ENCODE assay signal across 8 cellular contexts in the genomic region with DNA sequence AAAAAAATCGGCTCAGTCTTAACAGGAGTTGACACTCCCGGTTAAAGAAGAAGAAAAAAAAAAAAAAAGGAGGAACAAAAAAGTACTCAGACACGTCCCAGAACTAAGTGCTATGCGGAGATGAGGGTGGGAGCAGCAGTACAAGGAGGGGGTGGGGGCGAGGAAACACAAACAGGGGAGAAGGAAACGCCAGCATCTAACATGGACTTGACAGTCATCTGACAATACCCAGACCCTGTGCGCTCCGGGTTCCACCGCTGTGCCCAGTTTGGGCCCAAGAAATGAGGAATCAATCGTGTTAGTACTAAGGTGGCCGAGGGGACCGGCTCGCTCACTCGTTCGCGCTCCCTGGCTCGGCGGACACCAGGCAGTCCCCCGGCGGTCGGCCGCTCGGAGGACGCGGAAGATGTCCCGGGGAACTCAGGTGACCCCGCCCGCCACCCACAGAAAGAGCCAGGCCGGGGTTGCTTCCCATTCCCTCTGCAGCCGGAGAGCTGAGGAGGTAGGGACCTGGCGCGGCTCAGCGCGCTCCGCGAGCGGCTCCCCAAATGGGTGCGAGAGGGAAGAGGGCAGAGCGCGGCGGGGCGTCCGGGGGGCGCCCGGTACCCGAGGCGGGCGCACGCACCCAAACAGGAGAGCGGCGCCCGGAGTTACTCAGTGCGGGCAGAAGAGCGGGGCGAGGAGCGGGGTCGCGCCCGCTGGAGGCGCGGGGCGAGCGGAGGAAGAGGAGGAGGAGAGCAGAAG. TPM values are rescaled to one million over a fixed set of nuclear protein-coding genes. Genes with fewer than 3 reads are reported as not detected.
DNase-seq lines count a peak whose midpoint lies in the region; ATAC-seq, FAIRE-seq and TF ChIP-seq lines count a peak whose summit lies in the region.

No MANE protein-coding gene starts in this region.

- no peaks in the 10 kb centered on the region for H3K36me3 Mint-ChIP-seq in activated T-cell treated with anti-CD3 and anti-CD28 coated beads, Interleukin-2, amount 50 U/mL, for 4 hours (ENCODE audit: insufficient read depth)
- H3K36me3 Mint-ChIP-seq in astrocyte (ENCODE audit: low read depth, unreplicated experiment), result no peaks in the 10 kb centered on the region

- H2AFZ ChIP-seq in astrocyte (ENCODE audit: low read depth, low read length) (peak overlapping the region; percentile 52), keratinocyte (ENCODE audit: control insufficient read depth, low read length) (peak overlapping the region; percentile 43)

- H3K9me3 Mint-ChIP-seq in activated T-cell treated with anti-CD3 and anti-CD28 coated beads, Interleukin-2, amount 50 U/mL, for 4 hours, result no peaks in the 10 kb centered on the region
- no peaks in the 10 kb centered on the region for H3K9me3 Mint-ChIP-seq in astrocyte (ENCODE audit: unreplicated experiment)

- H3K9ac ChIP-seq in astrocyte (ENCODE audit: low read length), result peak overlapping the region; percentile 90
- peak overlapping the region; percentile 37 for H3K9ac ChIP-seq in keratinocyte (ENCODE audit: control insufficient read depth, extremely low read depth, insufficient read depth, low read length)

- dilution Hi-C loops in keratinocyte (cut with MboI; ENCODE audit: extremely low pct_ligation_motif_present, low sequenced_read_pairs), result no loop called here

- peak overlapping the region; percentile 76 for H3K4me3 Mint-ChIP-seq in activated T-cell treated with anti-CD3 and anti-CD28 coated beads, Interleukin-2, amount 50 U/mL, for 4 hours
- peak overlapping the region; percentile 87 for H3K4me3 Mint-ChIP-seq in astrocyte (ENCODE audit: unreplicated experiment)

- H3K4me1 Mint-ChIP-seq in activated T-cell treated with anti-CD3 and anti-CD28 coated beads, Interleukin-2, amount 50 U/mL, for 4 hours (ENCODE audit: low read depth), result peaks cover 32% of the 10 kb centered on the region
- peaks cover 10% of the 10 kb centered on the region for H3K4me1 Mint-ChIP-seq in astrocyte (ENCODE audit: low read depth, unreplicated experiment)

- H3K27ac ChIP-seq in astrocyte (ENCODE audit: low read depth, low read length) (peak overlapping the region; percentile 50), keratinocyte (ENCODE audit: control insufficient read depth, insufficient read depth, low read length) (no peak overlapping the region), temporal lobe (ENCODE audit: low read depth, low read length) (peak overlapping the region; percentile 36)

- ATAC-seq in activated T-cell treated with anti-CD3 and anti-CD28 coated beads, Interleukin-2, amount 50 U/mL, for 4 hours, result peak; percentile 27 to 30
- no peak for ATAC-seq in HG03139 (IDR thresholded peaks at IDR 0.05; ENCODE audit: unreplicated experiment)

- H3K4me3 ChIP-seq in astrocyte (ENCODE audit: insufficient read depth, low read depth, low read length), result peak overlapping the region; percentile 76
- peak overlapping the region; percentile 67 to 81 (median 71) for H3K4me3 ChIP-seq in keratinocyte (ENCODE audit: control insufficient read depth in 2 of 3, extremely low read depth in 1 of 3, insufficient read depth in 2 of 3, low read depth in 1 of 3, low read length in 3 of 3)

- H3K4me1 ChIP-seq in astrocyte (ENCODE audit: insufficient read depth, low read length), result peaks cover 21% of the 10 kb centered on the region
- peaks cover 23% of the 10 kb centered on the region for H3K4me1 ChIP-seq in keratinocyte (ENCODE audit: control insufficient read depth, extremely low read depth, insufficient read depth, low read length)

- peaks cover 53% of the 10 kb centered on the region for H3K27me3 Mint-ChIP-seq in activated T-cell treated with anti-CD3 and anti-CD28 coated beads, Interleukin-2, amount 50 U/mL, for 4 hours (ENCODE audit: low read depth)
- peaks cover 15% of the 10 kb centered on the region for H3K27me3 Mint-ChIP-seq in astrocyte (ENCODE audit: low read depth, unreplicated experiment)

- H4K20me1 ChIP-seq in astrocyte (ENCODE audit: insufficient read depth, low read length), result peaks cover 65% of the 10 kb centered on the region
- no peaks in the 10 kb centered on the region for H4K20me1 ChIP-seq in keratinocyte (ENCODE audit: control insufficient read depth, extremely low read depth, insufficient read depth, low read length)

- H3K36me3 ChIP-seq in astrocyte (ENCODE audit: insufficient read depth, low read length) (peaks cover 2% of the 10 kb centered on the region), keratinocyte (ENCODE audit: control insufficient read depth in 2 of 2, extremely low read depth in 1 of 2, insufficient read depth in 2 of 2, low read length in 2 of 2) (peaks cover 0 to 4% of the 10 kb centered on the region in 2 experiments)

- DNase-seq in activated T-cell treated with anti-CD3 and anti-CD28 coated beads, Interleukin-2, amount 50 U/mL, for 4 hours, result no peak
- DNase-seq in activated T-cell treated with anti-CD3 and anti-CD28 coated beads, Interleukin-2, amount 50 U/mL, for 1 hour, result no peak
- peak; percentile 37 for DNase-seq in astrocyte (ENCODE audit: low read depth)
- no peak for DNase-seq in keratinocyte (ENCODE audit: low read depth, low spot score)
- DNase-seq in stimulated activated CD4-positive, alpha-beta T cell treated with anti-CD3 and anti-CD28 coated beads, Interleukin-2, amount 100 ng/mL, for 24 hours, result no peak
- no peak for DNase-seq in putamen (ENCODE audit: low spot score)

- H3K27ac Mint-ChIP-seq in astrocyte (ENCODE audit: unreplicated experiment), result peak overlapping the region; percentile 77

- no peaks in the 10 kb centered on the region for H3K9me1 ChIP-seq in keratinocyte (ENCODE audit: control insufficient read depth, extremely low read depth, insufficient read depth, low read length)

- TF ChIP-seq CTCF in astrocyte (IDR thresholded peaks at IDR 0.05; ENCODE audit: insufficient read depth, low read depth, low read length), result no peak
- TF ChIP-seq CTCF in keratinocyte (optimal IDR thresholded peaks at IDR 0.05 in 1 of 3, IDR thresholded peaks at IDR 0.05 in 1 of 3, conservative IDR thresholded peaks at IDR 0.05 in 1 of 3; ENCODE audit: extremely low read depth in 1 of 3, insufficient read depth in 2 of 3, low read length in 3 of 3), result no peak

- no peak for FAIRE-seq in astrocyte (lab: Jason Lieb, UNC)
- FAIRE-seq in keratinocyte (lab: Jason Lieb, UNC), result no peak

- H3K9me3 ChIP-seq in astrocyte (ENCODE audit: insufficient read depth, low read depth, low read length) (no peaks in the 10 kb centered on the region), keratinocyte (ENCODE audit: control insufficient read depth, low read depth, low read length) (no peaks in the 10 kb centered on the region)

- peak overlapping the region; percentile 96 for H3K4me2 ChIP-seq in astrocyte (ENCODE audit: low read length)
- H3K4me2 ChIP-seq in keratinocyte (ENCODE audit: control insufficient read depth, extremely low read depth, insufficient read depth, low read depth, low read length), result peak overlapping the region; percentile 81

- H3K79me2 ChIP-seq in astrocyte (ENCODE audit: insufficient read depth, low read length) (peaks cover 77% of the 10 kb centered on the region), keratinocyte (ENCODE audit: control insufficient read depth, insufficient read depth, low read length) (peaks cover 32% of the 10 kb centered on the region)

- H3K27me3 ChIP-seq in astrocyte (ENCODE audit: insufficient read depth, low read length) (peaks cover 9% of the 10 kb centered on the region), keratinocyte (ENCODE audit: control insufficient read depth, extremely low read depth, insufficient read depth, low read length) (peaks cover 16% of the 10 kb centered on the region)

RNA-seq across cellular contexts. Expression of a gene that starts 0.6 kb away (rescaled TPM):
- under 1 TPM; 0.25 to 0.95 (median 0.63) TPM for total RNA-seq in activated T-cell treated with anti-CD3 and anti-CD28 coated beads, Interleukin-2, amount 50 U/mL, for 4 hours
- total RNA-seq in astrocyte (6.1 and 7.9 TPM in 2 replicates), temporal lobe (25.6 TPM)
- polyA plus RNA-seq in keratinocyte, result 2.2 to 3.6 TPM (median 3.0 TPM) in 3 replicates
- 3.3 TPM for polyA plus RNA-seq in keratinocyte (2011; ENCODE audit: low read depth)
- polyA plus RNA-seq in keratinocyte (2011; cell fraction: cytosol; rRNA removed), result 3.0 and 3.8 TPM in 2 replicates
- polyA plus RNA-seq in keratinocyte (2011; cell fraction: nucleus; rRNA removed), result 8.7 and 9.8 TPM in 2 replicates
- 2.6 and 6.1 TPM in 2 replicates for polyA plus RNA-seq in keratinocyte (2012; ENCODE audit: low replicate concordance)
- 3.1 to 17.9 TPM (median 9.9 TPM) in 3 replicates for polyA minus RNA-seq in keratinocyte
- 3.6 TPM for polyA minus RNA-seq in keratinocyte (2011; cell fraction: cytosol; rRNA and poly(A)+ RNA removed)
- polyA minus RNA-seq in keratinocyte (2011; cell fraction: nucleus; rRNA and poly(A)+ RNA removed), result 4.2 and 9.9 TPM in 2 replicates
